Comparison of ENCODE assay signal across 34 cellular contexts in genomic region chr1:221772107-221772506, GRCh38. TPM values are rescaled to one million over a fixed set of nuclear protein-coding genes. Genes with fewer than 3 reads are reported as not detected.
DNase-seq lines count a peak whose midpoint lies in the region; ATAC-seq, FAIRE-seq and TF ChIP-seq lines count a peak whose summit lies in the region.
"Had no signal": no experiment of that assay in that cellular context is flagged by ENCODE, and none has a peak within 500 bp of the region (broad histone marks: within the 10 kb centered on the region; RNA-seq: fewer than 3 reads in every experiment).

No MANE protein-coding gene starts in this region.

- H3K27ac Mint-ChIP-seq in MCF 10A (ENCODE audit: low read depth, unreplicated experiment), result no peak overlapping the region
- peak overlapping the region; percentile 7 for H3K27ac Mint-ChIP-seq in stimulated activated memory B cell treated with anti-CD40 and anti-IgM and Interleukin-4, amounts not matched to agents 10 μg/mL and 1 μg/mL and 100 μg/mL, for 72 hours
- H3K27ac Mint-ChIP-seq: activated CD4-positive, alpha-beta T cell treated with anti-CD3 and anti-CD28 coated beads for 36 hours; activated CD8-positive, alpha-beta T cell treated with anti-CD3 and anti-CD28 coated beads for 36 hours; activated naive CD8-positive, alpha-beta T cell; CD4-positive, alpha-beta memory T cell; IgD-negative memory B cell; stimulated activated naive CD8-positive, alpha-beta T cell treated with anti-CD3 and anti-CD28 coated beads, Interleukin-15, Interleukin-2, amounts not matched to agents 100 ng/mL and 50 ng/mL, for 24 hours had no signal

- no peaks in the 10 kb centered on the region for H3K36me3 Mint-ChIP-seq in MCF 10A (ENCODE audit: insufficient read depth, unreplicated experiment)
- no peaks in the 10 kb centered on the region for H3K36me3 Mint-ChIP-seq in stimulated activated memory B cell treated with anti-CD40 and anti-IgM and Interleukin-4, amounts not matched to agents 10 μg/mL and 1 μg/mL and 100 μg/mL, for 72 hours
- H3K36me3 Mint-ChIP-seq: activated naive CD8-positive, alpha-beta T cell; CD4-positive, alpha-beta memory T cell had no signal

- CTCF ChIA-PET in MCF 10A (lab: Yijun Ruan, JAX), result interaction anchor here (1.0 to 1.1 kb wide), 2 partner anchors 10 to 15 kb away, joined by 3 to 5 read pairs; no protein-coding TSS in a partner anchor
- CTCF ChIA-PET in mammary epithelial cell (lab: Charles Lee; ENCODE audit: low non-redundant PET), result no interaction called here
- CTCF ChIA-PET in GM12878 (lab: Yijun Ruan, JAX), result interaction anchor here (12.3 kb wide), 1 partner anchor 13 kb away, joined by 153 read pairs; no protein-coding TSS in a partner anchor

- no peak for TF ChIP-seq POLR2A in GM12878 (IDR thresholded peaks at IDR 0.05; ENCODE audit: low read depth, low read length)

- dilution Hi-C loops in mammary epithelial cell (cut with HindIII; ENCODE audit: low sequenced_read_pairs), result no loop called here

- no peaks in the 10 kb centered on the region for H3K9me3 Mint-ChIP-seq in MCF 10A (ENCODE audit: unreplicated experiment)
- no peaks in the 10 kb centered on the region for H3K9me3 Mint-ChIP-seq in stimulated activated memory B cell treated with anti-CD40 and anti-IgM and Interleukin-4, amounts not matched to agents 10 μg/mL and 1 μg/mL and 100 μg/mL, for 72 hours
- H3K9me3 Mint-ChIP-seq: CD4-positive, alpha-beta memory T cell; IgD-negative memory B cell; stimulated activated naive CD8-positive, alpha-beta T cell treated with anti-CD3 and anti-CD28 coated beads, Interleukin-15, Interleukin-2, amounts not matched to agents 100 ng/mL and 50 ng/mL, for 24 hours had no signal

- H3K4me3 Mint-ChIP-seq in MCF 10A (ENCODE audit: unreplicated experiment), result no peak overlapping the region
- no peak overlapping the region for H3K4me3 Mint-ChIP-seq in stimulated activated memory B cell treated with anti-CD40 and anti-IgM and Interleukin-4, amounts not matched to agents 10 μg/mL and 1 μg/mL and 100 μg/mL, for 72 hours
- H3K4me3 Mint-ChIP-seq: activated CD4-positive, alpha-beta T cell treated with anti-CD3 and anti-CD28 coated beads for 36 hours; activated CD8-positive, alpha-beta T cell treated with anti-CD3 and anti-CD28 coated beads for 36 hours; activated naive CD8-positive, alpha-beta T cell; CD4-positive, alpha-beta memory T cell; IgD-negative memory B cell; natural killer cell treated with Interleukin-12 subunit alpha and Interleukin-12 subunit beta and Interleukin-15 and Interleukin-18, amount 100 ng/mL, for 72 hours; stimulated activated naive CD8-positive, alpha-beta T cell treated with anti-CD3 and anti-CD28 coated beads, Interleukin-15, Interleukin-2, amounts not matched to agents 100 ng/mL and 50 ng/mL, for 24 hours had no signal

- H3K9ac ChIP-seq in mammary epithelial cell (ENCODE audit: insufficient read depth, low read length) (no peak overlapping the region), GM12878 (ENCODE audit: control insufficient read depth, insufficient read depth, low read length) (no peak overlapping the region)

- in situ Hi-C loops in mammary epithelial cell (cut with MboI; ENCODE audit: low sequenced_read_pairs in 2 of 2), result no loop called here
- in situ Hi-C loops in GM12878 (cut with MboI), result no loop called here

- SMC1A ChIA-PET in GM12878 (lab: Charles Lee; ENCODE audit: uncharacterized antibody, unreplicated experiment), result interaction anchor here (0.7 to 18.9 kb wide), 3 partner anchors 10 to 43 kb away, joined by 4 to 510 read pairs (median 6); no protein-coding TSS in a partner anchor

- H3K4me2 ChIP-seq in mammary epithelial cell (ENCODE audit: insufficient read depth, low read depth, low read length), result no peak overlapping the region
- H3K4me2 ChIP-seq in GM12878 (ENCODE audit: control insufficient read depth, insufficient read depth), result no peak overlapping the region
- H3K4me2 ChIP-seq: hepatocyte had no signal

- H3K4me1 ChIP-seq in mammary epithelial cell (ENCODE audit: insufficient read depth, low read length) (peaks cover 2% of the 10 kb centered on the region), GM12878 (ENCODE audit: control insufficient read depth, insufficient read depth, low read length) (peaks cover 21% of the 10 kb centered on the region)
- H3K4me1 ChIP-seq: gastroesophageal sphincter, uterus had no signal

- H3K27ac ChIP-seq in mammary epithelial cell (ENCODE audit: insufficient read depth, low read depth, low read length), result no peak overlapping the region
- H3K27ac ChIP-seq in GM12878 (ENCODE audit: control insufficient read depth, insufficient read depth), result no peak overlapping the region
- H3K27ac ChIP-seq: gastroesophageal sphincter, hepatocyte, lower lobe of right lung, RWPE1, SJSA1, skin epidermis, thoracic aorta, uterus, VCaP had no signal

- H2AFZ ChIP-seq in mammary epithelial cell (ENCODE audit: low read depth, low read length) (no peak overlapping the region), GM12878 (ENCODE audit: control insufficient read depth, low read depth, low read length) (no peak overlapping the region)
- H2AFZ ChIP-seq: hepatocyte had no signal

- no peak for FAIRE-seq in GM12878 (lab: Jason Lieb, UNC)
- FAIRE-seq: GM18507, H54 had no signal

- H4K20me1 ChIP-seq in mammary epithelial cell (ENCODE audit: insufficient read depth, low read length), result no peaks in the 10 kb centered on the region
- H4K20me1 ChIP-seq in GM12878 (ENCODE audit: control insufficient read depth, insufficient read depth), result no peaks in the 10 kb centered on the region

- H3K27me3 Mint-ChIP-seq in MCF 10A (ENCODE audit: insufficient read depth, unreplicated experiment), result no peaks in the 10 kb centered on the region
- H3K27me3 Mint-ChIP-seq in stimulated activated memory B cell treated with anti-CD40 and anti-IgM and Interleukin-4, amounts not matched to agents 10 μg/mL and 1 μg/mL and 100 μg/mL, for 72 hours, result no peaks in the 10 kb centered on the region
- H3K27me3 Mint-ChIP-seq: activated CD4-positive, alpha-beta T cell treated with anti-CD3 and anti-CD28 coated beads for 36 hours; activated CD8-positive, alpha-beta T cell treated with anti-CD3 and anti-CD28 coated beads for 36 hours; activated naive CD8-positive, alpha-beta T cell; CD4-positive, alpha-beta memory T cell; IgD-negative memory B cell; natural killer cell treated with Interleukin-12 subunit alpha and Interleukin-12 subunit beta and Interleukin-15 and Interleukin-18, amount 100 ng/mL, for 72 hours; stimulated activated naive CD8-positive, alpha-beta T cell treated with anti-CD3 and anti-CD28 coated beads, Interleukin-15, Interleukin-2, amounts not matched to agents 100 ng/mL and 50 ng/mL, for 24 hours had no signal

- no peak for TF ChIP-seq RAD21 in GM12878 (IDR thresholded peaks at IDR 0.05; ENCODE audit: insufficient read depth, low read depth, low read length)

- BruUV-seq in MCF 10A (replicated peaks; lab: Mats Ljungman, UMichigan) (no TSS peak), mammary epithelial cell (replicated peaks; lab: Mats Ljungman, UMichigan) (no TSS peak), GM12878 (replicated peaks; lab: Mats Ljungman, UMichigan) (no TSS peak)

- intact Hi-C loops in MCF 10A (cut with micrococcal nuclease), result no loop called here
- intact Hi-C loops in mammary epithelial cell (cut with micrococcal nuclease), result no loop called here
- intact Hi-C loops in GM12878 (cut with micrococcal nuclease; ENCODE audit: unreplicated experiment), result no loop called here

- DNase-seq in MCF 10A (ENCODE audit: unreplicated experiment) (peak; percentile 69), mammary epithelial cell (no peak), GM12878 (ENCODE audit: low read depth, low spot score) (no peak), foreskin fibroblast (peak; percentile 44 to 49), mesenteric fat pad (ENCODE audit: low spot score) (no peak)
- DNase-seq: 8988T; activated CD4-positive, alpha-beta T cell treated with anti-CD3 and anti-CD28 coated beads for 36 hours; activated CD8-positive, alpha-beta T cell treated with anti-CD3 and anti-CD28 coated beads for 36 hours; AML-193; caudate nucleus; CD4-positive, alpha-beta memory T cell; cortex of kidney; effector memory CD4-positive, alpha-beta T cell; lower lobe of right lung; mucosa of descending colon; NCI-H146; T1000; uterus had no signal

- TF ChIP-seq CTCF in MCF 10A (IDR thresholded peaks at IDR 0.05; ENCODE audit: unreplicated experiment) (no peak), mammary epithelial cell (conservative IDR thresholded peaks at IDR 0.05 in 1 of 2, IDR thresholded peaks at IDR 0.05 in 1 of 2; ENCODE audit: extremely low read depth in 1 of 2, insufficient read depth in 1 of 2, low read depth in 1 of 2, low read length in 2 of 2) (no peak), GM12878 (IDR thresholded peaks at IDR 0.05 in 2 of 3, conservative IDR thresholded peaks at IDR 0.05 in 1 of 3; ENCODE audit: control insufficient read depth in 2 of 3, extremely low read depth in 1 of 3, insufficient read depth in 1 of 3, low read depth in 3 of 3, low read length in 3 of 3) (no peak), foreskin fibroblast (IDR thresholded peaks at IDR 0.05; ENCODE audit: low read depth, low read length) (no peak)

- H3K9me3 ChIP-seq in mammary epithelial cell (replicated peaks; ENCODE audit: insufficient read depth, low read length) (no peaks in the 10 kb centered on the region), GM12878 (replicated peaks; ENCODE audit: control insufficient read depth, insufficient read depth, low read length) (no peaks in the 10 kb centered on the region; the same call in 2 of the 3 replicates)
- H3K9me3 ChIP-seq: gastroesophageal sphincter, lower lobe of right lung, mucosa of descending colon, SJSA1, thoracic aorta, uterus had no signal

- H3K4me1 Mint-ChIP-seq in MCF 10A (ENCODE audit: insufficient read depth, unreplicated experiment), result peaks cover 7% of the 10 kb centered on the region
- H3K4me1 Mint-ChIP-seq in stimulated activated memory B cell treated with anti-CD40 and anti-IgM and Interleukin-4, amounts not matched to agents 10 μg/mL and 1 μg/mL and 100 μg/mL, for 72 hours, result peaks cover 27% of the 10 kb centered on the region

- H3K4me3 ChIP-seq in mammary epithelial cell (replicated peaks in 1 of 3; ENCODE audit: insufficient read depth in 1 of 3, low read depth in 2 of 3, low read length in 3 of 3) (no peak overlapping the region), GM12878 (no peak overlapping the region), foreskin fibroblast (ENCODE audit: low read depth in 1 of 2, low read length in 2 of 2) (no peak overlapping the region)
- H3K4me3 ChIP-seq: gastroesophageal sphincter, hepatocyte, lower lobe of right lung, mucosa of descending colon, SJSA1, skin epidermis, thoracic aorta, uterus had no signal

- POLR2A ChIA-PET in MCF 10A (lab: Yijun Ruan, JAX) (interaction anchor here (1.2 kb wide), 1 partner anchor 9 kb away, joined by 5 read pairs; no protein-coding TSS in a partner anchor), GM12878 (lab: Charles Lee) (interaction anchor here (13.0 kb wide), 1 partner anchor 14 kb away, joined by 203 read pairs; no protein-coding TSS in a partner anchor)

- no peaks in the 10 kb centered on the region for H3K79me2 ChIP-seq in mammary epithelial cell (ENCODE audit: insufficient read depth, low read length)
- peaks cover 2% of the 10 kb centered on the region; the same call in 1 of the 2 replicates for H3K79me2 ChIP-seq in GM12878 (ENCODE audit: control insufficient read depth, insufficient read depth, low read length)
- H3K79me2 ChIP-seq: hepatocyte had no signal

- no peak for ATAC-seq in GM12878
- ATAC-seq in stimulated activated memory B cell treated with anti-CD40 and anti-IgM and Interleukin-4, amounts not matched to agents 10 μg/mL and 1 μg/mL and 100 μg/mL, for 72 hours, result no peak
- ATAC-seq in HG02981 (IDR thresholded peaks at IDR 0.05; ENCODE audit: unreplicated experiment), result no peak
- ATAC-seq in GM18858 (IDR thresholded peaks at IDR 0.05; ENCODE audit: unreplicated experiment), result no peak
- ATAC-seq: activated CD4-positive, alpha-beta T cell treated with anti-CD3 and anti-CD28 coated beads for 36 hours; activated CD8-positive, alpha-beta T cell treated with anti-CD3 and anti-CD28 coated beads for 36 hours; gastroesophageal sphincter; lower lobe of right lung; mucosa of descending colon; natural killer cell treated with Interleukin-12 subunit alpha and Interleukin-12 subunit beta and Interleukin-15 and Interleukin-18, amount 100 ng/mL, for 72 hours had no signal

- H3K27me3 ChIP-seq in mammary epithelial cell (ENCODE audit: insufficient read depth, low read length) (no peaks in the 10 kb centered on the region), GM12878 (replicated peaks in 1 of 2; ENCODE audit: control insufficient read depth in 2 of 2, insufficient read depth in 2 of 2, low read length in 1 of 2) (no peaks in the 10 kb centered on the region)
- H3K27me3 ChIP-seq: gastroesophageal sphincter, SJSA1, uterus had no signal

- RAD21 ChIA-PET in GM12878 (lab: Charles Lee; ENCODE audit: unreplicated experiment), result interaction anchor here (1.2 to 15.1 kb wide), 3 partner anchors 13 to 43 kb away, joined by 4 to 393 read pairs (median 244); partner anchors contain the start of gene DUSP10

- no peaks in the 10 kb centered on the region for H3K36me3 ChIP-seq in mammary epithelial cell (ENCODE audit: insufficient read depth, low read length)
- H3K36me3 ChIP-seq in GM12878 (ENCODE audit: control insufficient read depth in 2 of 2, insufficient read depth in 2 of 2, low read length in 1 of 2), result no peaks in the 10 kb centered on the region
- H3K36me3 ChIP-seq: gastroesophageal sphincter, lower lobe of right lung, SJSA1, thoracic aorta, uterus had no signal

- no peak for TF ChIP-seq EP300 in GM12878 (IDR thresholded peaks at IDR 0.05; ENCODE audit: borderline replicate concordance in 1 of 2, control insufficient read depth in 1 of 2, low read depth in 2 of 2, low read length in 2 of 2)

- WGBS in mammary epithelial cell (ENCODE audit: low coverage, missing lambda C conversion rate), result 85% methylated on average over 4 of the region's 4 CpGs
- 76% methylated on average over 4 of the region's 4 CpGs for WGBS in GM12878 (ENCODE audit: insufficient coverage, insufficient replicate concordance, low lambda C conversion rate, missing lambda C conversion rate)

RNA-seq across cellular contexts. Expression of gene DUSP10, which starts 30.2 kb away (rescaled TPM):
- total RNA-seq in MCF 10A (2022) (15.9 and 22.0 TPM in 2 replicates), mammary epithelial cell (100 to 1,000 TPM in 1 of 2 donors, 10 to 100 TPM in 1; 35.4 to 118 TPM), GM12878 (2014; rRNA removed) (37.7 and 38.4 TPM in 2 replicates), GM12878 (2014; rRNA removed; fragmentation: Illumina TruSeq; extraction: Trizol) (33.3 and 34.9 TPM in 2 replicates), GM12878 (2021) (27.6 and 27.7 TPM in 2 replicates), mesenteric fat pad (5.8 TPM)
- polyA plus RNA-seq in mammary epithelial cell (64.8 TPM), GM12878 (2011; rRNA removed) (32.3 and 36.7 TPM in 2 replicates), GM12878 (2014; fragmentation: Illumina TruSeq; extraction: Trizol) (26.9 and 27.4 TPM in 2 replicates), GM12878 (2014; fragmentation: Nextera tagmentation; extraction: Ambion mirVana) (10 to 100 TPM; 20.3 to 32.1 TPM), GM12878 (2014; rRNA removed) (22.9 and 27.3 TPM in 2 replicates), GM12878 (2016; fragmentation: Nextera tagmentation; extraction: Ambion mirVana) (10 to 100 TPM; 27.7 to 28.0 TPM)
- polyA minus RNA-seq in mammary epithelial cell, result 62.0 TPM
- total RNA-seq in GM12878 (2013; cell fraction: nucleolus; rRNA removed), result 55.2 and 55.7 TPM in 2 replicates
- polyA plus RNA-seq in GM12878 (2011; ENCODE audit: low read depth), result 12.1 TPM
- 54.2 and 57.2 TPM in 2 replicates for polyA plus RNA-seq in GM12878 (2011; cell fraction: cytosol; rRNA removed)
- polyA plus RNA-seq in GM12878 (2011; cell fraction: nucleus; rRNA removed), result 39.7 and 50.3 TPM in 2 replicates
- polyA plus RNA-seq in GM12878 (2012), result 17.1 and 20.4 TPM in 2 replicates
- polyA minus RNA-seq in GM12878 (2011; rRNA and poly(A)+ RNA removed), result 84.4 and 93.6 TPM in 2 replicates
- polyA minus RNA-seq in GM12878 (2011; cell fraction: cytosol; rRNA and poly(A)+ RNA removed), result 18.3 and 20.3 TPM in 2 replicates
- polyA minus RNA-seq in GM12878 (2011; cell fraction: nucleus; rRNA and poly(A)+ RNA removed), result 60.7 and 101 TPM in 2 replicates

Comparison
In these comparisons a context has a peak if more than half of its experiments do, and no peak if none do; other contexts are left out.
1. DNase-seq: peak in MCF 10A (single experiment) and foreskin fibroblast (2 of 2); none in mammary epithelial cell (single experiment), GM12878 (single experiment) and mesenteric fat pad (single experiment).